Comparison of ENCODE assay signal across 35 cellular contexts in genomic region chrX:140794642-140795041, GRCh38.
"Had no signal": no experiment of that assay in that cellular context is flagged by ENCODE, and none has a peak within 500 bp of the region (broad histone marks: within the 10 kb centered on the region; RNA-seq: fewer than 3 reads in every experiment).

No MANE protein-coding gene starts in this region.

- ATAC-seq: activated CD4-positive, alpha-beta T cell treated with anti-CD3 and anti-CD28 coated beads for 36 hours; activated CD4-positive, CD25-positive, alpha-beta regulatory T cell treated with anti-CD3 and anti-CD28 coated beads, Interleukin-2, amount 50 U/mL, for 24 hours; activated CD8-positive, alpha-beta memory T cell treated with anti-CD3 and anti-CD28 coated beads, Interleukin-2, amount 10 ng/mL, durations not matched to agents 7 days and 5 days; activated CD8-positive, alpha-beta T cell treated with anti-CD3 and anti-CD28 coated beads, Interleukin-2, amount 10 ng/mL, durations not matched to agents 7 days and 5 days; activated naive CD4-positive, alpha-beta T cell treated with anti-CD3 and anti-CD28 coated beads, Interleukin-2, amount 50 U/mL, for 72 hours; T-cell; T-helper 17 cell; WTC11 had no signal

- H3K27me3 Mint-ChIP-seq: activated CD4-positive, alpha-beta memory T cell treated with anti-CD3 and anti-CD28 coated beads, Interleukin-2, amount 10 ng/mL, durations not matched to agents 7 days and 5 days; activated CD4-positive, alpha-beta T cell treated with anti-CD3 and anti-CD28 coated beads for 36 hours; activated CD4-positive, alpha-beta T cell treated with anti-CD3 and anti-CD28 coated beads, Interleukin-2, amount 10 ng/mL, durations not matched to agents 7 days and 5 days; activated CD8-positive, alpha-beta memory T cell treated with anti-CD3 and anti-CD28 coated beads, Interleukin-2, amount 10 ng/mL, durations not matched to agents 7 days and 5 days; activated naive CD8-positive, alpha-beta T cell treated with anti-CD3 and anti-CD28 coated beads for 36 hours; brain; central memory CD8-positive, alpha-beta T cell; T-helper 17 cell had no signal

- H3K27me3 ChIP-seq: cardiac muscle cell had no signal

- H3K4me3 ChIP-seq: adrenal gland, cardiac muscle cell had no signal

- H3K4me1 ChIP-seq: adrenal gland had no signal

- H3K9me3 ChIP-seq: adrenal gland had no signal

- H3K4me1 Mint-ChIP-seq: activated CD4-positive, alpha-beta T cell treated with anti-CD3 and anti-CD28 coated beads for 36 hours; activated CD4-positive, alpha-beta T cell treated with anti-CD3 and anti-CD28 coated beads, Interleukin-2, amount 10 ng/mL, durations not matched to agents 7 days and 5 days; activated CD8-positive, alpha-beta memory T cell treated with anti-CD3 and anti-CD28 coated beads, Interleukin-2, amount 10 ng/mL, durations not matched to agents 7 days and 5 days; activated naive CD8-positive, alpha-beta T cell treated with anti-CD3 and anti-CD28 coated beads for 36 hours; brain; central memory CD8-positive, alpha-beta T cell; T-cell; T-helper 17 cell; WTC11 had no signal

- H3K27ac ChIP-seq: adrenal gland, cardiac muscle cell, WERI-Rb-1 had no signal

- H3K4me3 Mint-ChIP-seq: activated CD4-positive, alpha-beta memory T cell treated with anti-CD3 and anti-CD28 coated beads, Interleukin-2, amount 10 ng/mL, durations not matched to agents 7 days and 5 days; activated CD4-positive, alpha-beta T cell treated with anti-CD3 and anti-CD28 coated beads for 36 hours; activated CD4-positive, alpha-beta T cell treated with anti-CD3 and anti-CD28 coated beads, Interleukin-2, amount 10 ng/mL, durations not matched to agents 7 days and 5 days; activated CD8-positive, alpha-beta memory T cell treated with anti-CD3 and anti-CD28 coated beads, Interleukin-2, amount 10 ng/mL, durations not matched to agents 7 days and 5 days; activated CD8-positive, alpha-beta T cell treated with anti-CD3 and anti-CD28 coated beads, Interleukin-2, amount 10 ng/mL, durations not matched to agents 7 days and 5 days; activated naive CD4-positive, alpha-beta T cell treated with anti-CD3 and anti-CD28 coated beads for 36 hours; activated naive CD8-positive, alpha-beta T cell treated with anti-CD3 and anti-CD28 coated beads for 36 hours; activated T-cell treated with anti-CD3 and anti-CD28 coated beads, Interleukin-2, amount 50 U/mL, for 24 hours; brain; central memory CD8-positive, alpha-beta T cell; T-cell; T-helper 17 cell; WTC11 had no signal

- H3K36me3 Mint-ChIP-seq: activated CD8-positive, alpha-beta memory T cell treated with anti-CD3 and anti-CD28 coated beads, Interleukin-2, amount 10 ng/mL, durations not matched to agents 7 days and 5 days; activated naive CD4-positive, alpha-beta T cell treated with anti-CD3 and anti-CD28 coated beads, Interleukin-2, amount 50 U/mL, for 72 hours; activated naive CD8-positive, alpha-beta T cell treated with anti-CD3 and anti-CD28 coated beads for 36 hours; brain; T-cell had no signal

- DNase-seq: activated CD4-positive, alpha-beta memory T cell treated with anti-CD3 and anti-CD28 coated beads, Interleukin-2, amount 10 ng/mL, durations not matched to agents 7 days and 5 days; activated CD4-positive, alpha-beta T cell treated with anti-CD3 and anti-CD28 coated beads for 1 hour; activated CD4-positive, alpha-beta T cell treated with anti-CD3 and anti-CD28 coated beads for 36 hours; activated CD4-positive, alpha-beta T cell treated with anti-CD3 and anti-CD28 coated beads for 48 hours; activated CD4-positive, alpha-beta T cell treated with anti-CD3 and anti-CD28 coated beads, Interleukin-2, amount 10 ng/mL, durations not matched to agents 7 days and 5 days; activated CD4-positive, alpha-beta T cell treated with anti-CD3 and anti-CD28 coated beads, Interleukin-2, amount 50 U/mL, for 48 hours; activated CD4-positive, CD25-positive, alpha-beta regulatory T cell; activated CD8-positive, alpha-beta memory T cell treated with anti-CD3 and anti-CD28 coated beads for 24 hours; activated CD8-positive, alpha-beta memory T cell treated with anti-CD3 and anti-CD28 coated beads, Interleukin-2, amount 10 ng/mL, durations not matched to agents 7 days and 5 days; activated CD8-positive, alpha-beta memory T cell treated with anti-CD3 and anti-CD28 coated beads, Interleukin-2, amount 50 U/mL, for 48 hours; activated CD8-positive, alpha-beta T cell treated with anti-CD3 and anti-CD28 coated beads, Interleukin-2, amount 10 ng/mL, durations not matched to agents 7 days and 5 days; activated effector memory CD4-positive, alpha-beta T cell treated with anti-CD3 and anti-CD28 coated beads, Interleukin-2, amount 50 U/mL, for 16 hours; activated gamma-delta T cell treated with Interleukin-2 at 50 U/mL for 16 hours; activated naive CD4-positive, alpha-beta T cell; activated naive CD4-positive, alpha-beta T cell treated with anti-CD3 and anti-CD28 coated beads for 36 hours; activated naive CD4-positive, alpha-beta T cell treated with anti-CD3 and anti-CD28 coated beads, Interleukin-2, amount 50 U/mL, for 16 hours; activated naive CD8-positive, alpha-beta T cell treated with anti-CD3 and anti-CD28 coated beads for 36 hours; activated T-cell treated with anti-CD3 and anti-CD28 coated beads, Interleukin-2, amount 50 U/mL, for 24 hours; activated T-cell treated with anti-CD3 and anti-CD28 coated beads, Interleukin-2, amount 50 U/mL, for 48 hours; adrenal gland; amniotic stem cell; aorta; cerebellar nuclear complex; T-cell; T-helper 17 cell; T-helper 9 cell; WERI-Rb-1 had no signal

- H3K27ac Mint-ChIP-seq: activated CD4-positive, alpha-beta memory T cell treated with anti-CD3 and anti-CD28 coated beads, Interleukin-2, amount 10 ng/mL, durations not matched to agents 7 days and 5 days; activated CD4-positive, alpha-beta T cell treated with anti-CD3 and anti-CD28 coated beads for 36 hours; activated CD4-positive, alpha-beta T cell treated with anti-CD3 and anti-CD28 coated beads, Interleukin-2, amount 10 ng/mL, durations not matched to agents 7 days and 5 days; activated CD8-positive, alpha-beta memory T cell treated with anti-CD3 and anti-CD28 coated beads, Interleukin-2, amount 10 ng/mL, durations not matched to agents 7 days and 5 days; activated CD8-positive, alpha-beta T cell treated with anti-CD3 and anti-CD28 coated beads, Interleukin-2, amount 10 ng/mL, durations not matched to agents 7 days and 5 days; activated naive CD4-positive, alpha-beta T cell treated with anti-CD3 and anti-CD28 coated beads for 36 hours; activated naive CD4-positive, alpha-beta T cell treated with anti-CD3 and anti-CD28 coated beads, Interleukin-2, amount 50 U/mL, for 72 hours; activated naive CD8-positive, alpha-beta T cell treated with anti-CD3 and anti-CD28 coated beads for 36 hours; activated T-cell treated with anti-CD3 and anti-CD28 coated beads, Interleukin-2, amount 50 U/mL, for 24 hours; brain; T-cell; T-helper 17 cell; WTC11 had no signal

- H3K9me3 Mint-ChIP-seq: activated CD4-positive, alpha-beta memory T cell treated with anti-CD3 and anti-CD28 coated beads, Interleukin-2, amount 10 ng/mL, durations not matched to agents 7 days and 5 days; activated CD4-positive, alpha-beta T cell treated with anti-CD3 and anti-CD28 coated beads, Interleukin-2, amount 10 ng/mL, durations not matched to agents 7 days and 5 days; activated naive CD4-positive, alpha-beta T cell treated with anti-CD3 and anti-CD28 coated beads for 36 hours; activated naive CD4-positive, alpha-beta T cell treated with anti-CD3 and anti-CD28 coated beads, Interleukin-2, amount 50 U/mL, for 72 hours; activated naive CD8-positive, alpha-beta T cell treated with anti-CD3 and anti-CD28 coated beads for 36 hours; activated T-cell treated with anti-CD3 and anti-CD28 coated beads, Interleukin-2, amount 50 U/mL, for 24 hours; brain; central memory CD8-positive, alpha-beta T cell; T-cell had no signal

- H3K36me3 ChIP-seq: adrenal gland, cardiac muscle cell, WERI-Rb-1 had no signal

- FAIRE-seq: bronchial epithelial cell, TTC549 had no signal
